In the genomic region with DNA sequence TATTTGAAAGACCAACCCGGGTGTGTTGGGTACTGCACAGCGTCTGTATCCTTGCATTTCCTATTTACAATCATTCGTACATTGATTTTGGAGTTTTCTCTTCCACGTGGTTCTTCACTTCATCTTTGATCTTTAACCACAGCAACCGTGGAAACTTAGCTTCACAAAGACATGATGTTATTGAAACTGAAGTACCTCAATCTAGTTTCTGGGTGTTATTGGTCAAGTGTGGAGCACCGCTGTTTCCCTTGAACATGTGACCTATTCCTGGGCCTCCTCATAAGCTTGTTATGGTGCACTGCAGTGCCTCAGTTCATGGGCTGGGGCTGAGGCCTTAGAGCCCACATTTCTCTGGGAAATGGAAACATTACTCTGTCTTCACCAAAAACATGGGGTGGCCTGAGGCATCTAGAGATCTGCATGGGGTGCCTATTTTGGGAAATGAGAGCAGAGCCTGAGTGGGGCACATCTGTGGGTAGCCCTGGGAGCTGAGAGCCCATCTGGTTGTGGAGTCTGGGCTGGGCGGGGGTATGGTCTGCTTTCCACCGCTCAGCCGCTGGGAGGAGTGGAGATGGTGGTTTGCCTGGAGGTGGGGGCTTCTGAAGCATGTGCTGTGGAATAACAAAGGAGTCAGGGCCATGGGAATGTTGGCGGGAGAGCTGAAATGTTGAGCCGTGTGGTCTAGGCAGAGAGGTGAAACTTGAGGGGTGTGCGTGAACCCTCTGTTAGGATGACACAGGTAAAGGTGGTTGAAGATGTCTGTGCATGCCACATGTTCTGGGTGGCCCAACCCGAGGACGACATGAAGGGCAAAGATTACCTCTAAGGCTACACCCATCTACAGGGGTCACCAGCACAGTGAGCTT, we compare ENCODE assay signal across 11 cellular contexts. TPM values are rescaled to one million over a fixed set of nuclear protein-coding genes. Genes with fewer than 3 reads are reported as not detected.
A peak's percentile ranks its signal among the peaks of the same experiment; 100 is the strongest.
DNase-seq lines count a peak whose midpoint lies in the region; ATAC-seq and TF ChIP-seq lines count a peak whose summit lies in the region.
"Had no signal": no experiment of that assay in that cellular context is flagged by ENCODE, and none has a peak within 500 bp of the region (broad histone marks: within the 10 kb centered on the region; RNA-seq: fewer than 3 reads in every experiment).

No MANE protein-coding gene starts in this region.

- intact Hi-C loops in MCF 10A (cut with micrococcal nuclease) (no loop called here), mammary epithelial cell (cut with micrococcal nuclease) (no loop called here), stomach (cut with DNase I; ENCODE audit: low total_unique reads) (no loop called here)
- intact Hi-C loops in activated T-helper 2 cell treated with anti-CD3 and anti-CD28 coated beads, Interferon-gamma antibody, Interleukin-2, Interleukin-4, amounts not matched to agents 10 μg/mL and 5 μg/mL and 100 μg/mL, durations not matched to agents 14 hours and 24 hours and 36 hours (cut with micrococcal nuclease), result loop anchor here (1.0 to 10.0 kb wide), 5 partner anchors 16 to 245 kb away; a partner anchor contains a TSS

- no peak overlapping the region for H3K9ac ChIP-seq in mammary epithelial cell (ENCODE audit: insufficient read depth, low read length)

- CTCF ChIA-PET in MCF 10A (lab: Yijun Ruan, JAX) (interaction anchor here (0.6 to 4.3 kb wide), 2 partner anchors 57 to 336 kb away, joined by 3 to 27 read pairs; no protein-coding TSS in a partner anchor), mammary epithelial cell (lab: Charles Lee; ENCODE audit: low non-redundant PET) (no interaction called here)

- H3K9me3 ChIP-seq in mammary epithelial cell (replicated peaks; ENCODE audit: insufficient read depth, low read length), result no peaks in the 10 kb centered on the region
- H3K9me3 ChIP-seq in stomach, result no peaks in the 10 kb centered on the region
- no peaks in the 10 kb centered on the region for H3K9me3 ChIP-seq in WERI-Rb-1 (ENCODE audit: severe bottlenecking)
- H3K9me3 ChIP-seq: gastroesophageal sphincter had no signal

- dilution Hi-C loops in mammary epithelial cell (cut with HindIII; ENCODE audit: low sequenced_read_pairs), result no loop called here

- no peaks in the 10 kb centered on the region for H3K79me2 ChIP-seq in mammary epithelial cell (ENCODE audit: insufficient read depth, low read length)

- TF ChIP-seq EP300 in stomach (IDR thresholded peaks at IDR 0.05), result no peak

- no peak overlapping the region for H2AFZ ChIP-seq in mammary epithelial cell (ENCODE audit: low read depth, low read length)

- peak; percentile 96 for ATAC-seq in HG02798 (IDR thresholded peaks at IDR 0.05; ENCODE audit: poor library complexity, unreplicated experiment)
- peak; percentile 99 for ATAC-seq in stimulated activated naive CD8-positive, alpha-beta T cell treated with anti-CD3 and anti-CD28 coated beads, Interleukin-15, amount 100 ng/mL, for 72 hours
- ATAC-seq: gastroesophageal sphincter had no signal

- no peaks in the 10 kb centered on the region for H3K27me3 Mint-ChIP-seq in MCF 10A (ENCODE audit: insufficient read depth, unreplicated experiment)
- H3K27me3 Mint-ChIP-seq in activated T-helper 2 cell treated with anti-CD3 and anti-CD28 coated beads, Interferon-gamma antibody, Interleukin-2, Interleukin-4, amounts not matched to agents 10 μg/mL and 5 μg/mL and 100 μg/mL, durations not matched to agents 14 hours and 24 hours and 36 hours (ENCODE audit: low read depth), result no peaks in the 10 kb centered on the region
- H3K27me3 Mint-ChIP-seq in stimulated activated naive CD8-positive, alpha-beta T cell treated with anti-CD3 and anti-CD28 coated beads, Interleukin-15, amount 100 ng/mL, for 72 hours, result no peaks in the 10 kb centered on the region

- H3K27me3 ChIP-seq in mammary epithelial cell (ENCODE audit: insufficient read depth, low read length) (no peaks in the 10 kb centered on the region), stomach (no peaks in the 10 kb centered on the region), WERI-Rb-1 (ENCODE audit: insufficient read depth, low read depth, severe bottlenecking) (no peaks in the 10 kb centered on the region)
- H3K27me3 ChIP-seq: gastroesophageal sphincter had no signal

- H3K4me3 ChIP-seq in mammary epithelial cell (replicated peaks in 1 of 3; ENCODE audit: insufficient read depth in 1 of 3, low read depth in 2 of 3, low read length in 3 of 3) (no peak overlapping the region), stomach (no peak overlapping the region), WERI-Rb-1 (ENCODE audit: low read depth, low read length) (no peak overlapping the region)
- H3K4me3 ChIP-seq: gastroesophageal sphincter had no signal

- H3K36me3 Mint-ChIP-seq in MCF 10A (ENCODE audit: insufficient read depth, unreplicated experiment), result peaks cover 68% of the 10 kb centered on the region
- H3K36me3 Mint-ChIP-seq in activated T-helper 2 cell treated with anti-CD3 and anti-CD28 coated beads, Interferon-gamma antibody, Interleukin-2, Interleukin-4, amounts not matched to agents 10 μg/mL and 5 μg/mL and 100 μg/mL, durations not matched to agents 14 hours and 24 hours and 36 hours (ENCODE audit: low read depth), result peaks cover 56% of the 10 kb centered on the region

- 94% methylated on average over 13 of the region's 14 CpGs for WGBS in mammary epithelial cell (ENCODE audit: low coverage, missing lambda C conversion rate)
- 83 to 89% (median 88%) methylated on average over 14 of the region's 14 CpGs for WGBS in stomach, 5 donors

- no peaks in the 10 kb centered on the region for H3K4me1 Mint-ChIP-seq in MCF 10A (ENCODE audit: insufficient read depth, unreplicated experiment)
- peaks cover 44% of the 10 kb centered on the region for H3K4me1 Mint-ChIP-seq in activated T-helper 2 cell treated with anti-CD3 and anti-CD28 coated beads, Interferon-gamma antibody, Interleukin-2, Interleukin-4, amounts not matched to agents 10 μg/mL and 5 μg/mL and 100 μg/mL, durations not matched to agents 14 hours and 24 hours and 36 hours (ENCODE audit: low read depth)
- H3K4me1 Mint-ChIP-seq in stimulated activated naive CD8-positive, alpha-beta T cell treated with anti-CD3 and anti-CD28 coated beads, Interleukin-15, amount 100 ng/mL, for 72 hours, result peaks cover 45% of the 10 kb centered on the region

- no peak overlapping the region for H3K4me2 ChIP-seq in mammary epithelial cell (ENCODE audit: insufficient read depth, low read depth, low read length)

- H3K4me1 ChIP-seq in mammary epithelial cell (ENCODE audit: insufficient read depth, low read length) (no peaks in the 10 kb centered on the region), stomach (peaks cover 0 to 14% (median 8%) of the 10 kb centered on the region in 4 donors)

- in situ Hi-C loops in mammary epithelial cell (cut with MboI; ENCODE audit: low sequenced_read_pairs in 2 of 2), result no loop called here

- BruUV-seq in MCF 10A (replicated peaks; lab: Mats Ljungman, UMichigan) (no TSS peak), mammary epithelial cell (replicated peaks; lab: Mats Ljungman, UMichigan) (no TSS peak)

- H3K27ac ChIP-seq in mammary epithelial cell (ENCODE audit: insufficient read depth, low read depth, low read length) (no peak overlapping the region), stomach (no peak overlapping the region), WERI-Rb-1 (no peak overlapping the region)
- H3K27ac ChIP-seq: gastroesophageal sphincter, VCaP had no signal

- no peaks in the 10 kb centered on the region for H4K20me1 ChIP-seq in mammary epithelial cell (ENCODE audit: insufficient read depth, low read length)

- DNase-seq in MCF 10A (ENCODE audit: unreplicated experiment) (no peak), mammary epithelial cell (no peak), stomach (no peak), occipital lobe (lab: John Stamatoyannopoulos, UW) (no peak), WERI-Rb-1 (no peak)
- peak; percentile 30 for DNase-seq in activated T-helper 2 cell treated with anti-CD3 and anti-CD28 coated beads, Interferon-gamma antibody, Interleukin-2, Interleukin-4, amounts not matched to agents 10 μg/mL and 5 μg/mL and 100 μg/mL, durations not matched to agents 14 hours and 24 hours and 36 hours (ENCODE audit: low spot score)
- DNase-seq in stimulated activated naive CD8-positive, alpha-beta T cell treated with anti-CD3 and anti-CD28 coated beads, Interleukin-15, amount 100 ng/mL, for 72 hours, result peak; percentile 46 to 69
- DNase-seq: OCI-M1 had no signal

- H3K36me3 ChIP-seq in mammary epithelial cell (ENCODE audit: insufficient read depth, low read length) (peaks cover 5% of the 10 kb centered on the region), stomach (peaks cover 9 to 59% (median 54%) of the 10 kb centered on the region in 4 donors), WERI-Rb-1 (peaks cover 25% of the 10 kb centered on the region)

- no peak overlapping the region for H3K4me3 Mint-ChIP-seq in MCF 10A (ENCODE audit: unreplicated experiment)
- H3K4me3 Mint-ChIP-seq in activated T-helper 2 cell treated with anti-CD3 and anti-CD28 coated beads, Interferon-gamma antibody, Interleukin-2, Interleukin-4, amounts not matched to agents 10 μg/mL and 5 μg/mL and 100 μg/mL, durations not matched to agents 14 hours and 24 hours and 36 hours (ENCODE audit: low read depth), result peak overlapping the region; percentile 51
- H3K4me3 Mint-ChIP-seq in stimulated activated naive CD8-positive, alpha-beta T cell treated with anti-CD3 and anti-CD28 coated beads, Interleukin-15, amount 100 ng/mL, for 72 hours, result peak overlapping the region; percentile 82 to 83

- POLR2A ChIA-PET in MCF 10A (lab: Yijun Ruan, JAX), result no interaction called here

- TF ChIP-seq POLR2A in stomach (IDR thresholded peaks at IDR 0.05), result no peak

- peak overlapping the region; percentile 67 for H3K27ac Mint-ChIP-seq in MCF 10A (ENCODE audit: low read depth, unreplicated experiment)
- H3K27ac Mint-ChIP-seq in activated T-helper 2 cell treated with anti-CD3 and anti-CD28 coated beads, Interferon-gamma antibody, Interleukin-2, Interleukin-4, amounts not matched to agents 10 μg/mL and 5 μg/mL and 100 μg/mL, durations not matched to agents 14 hours and 24 hours and 36 hours, result peak overlapping the region; percentile 93
- peak overlapping the region; percentile 93 to 96 for H3K27ac Mint-ChIP-seq in stimulated activated naive CD8-positive, alpha-beta T cell treated with anti-CD3 and anti-CD28 coated beads, Interleukin-15, amount 100 ng/mL, for 72 hours

- no peaks in the 10 kb centered on the region for H3K9me3 Mint-ChIP-seq in MCF 10A (ENCODE audit: unreplicated experiment)
- no peaks in the 10 kb centered on the region for H3K9me3 Mint-ChIP-seq in activated T-helper 2 cell treated with anti-CD3 and anti-CD28 coated beads, Interferon-gamma antibody, Interleukin-2, Interleukin-4, amounts not matched to agents 10 μg/mL and 5 μg/mL and 100 μg/mL, durations not matched to agents 14 hours and 24 hours and 36 hours
- H3K9me3 Mint-ChIP-seq in stimulated activated naive CD8-positive, alpha-beta T cell treated with anti-CD3 and anti-CD28 coated beads, Interleukin-15, amount 100 ng/mL, for 72 hours, result no peaks in the 10 kb centered on the region

- TF ChIP-seq CTCF in MCF 10A (IDR thresholded peaks at IDR 0.05; ENCODE audit: unreplicated experiment) (no peak), mammary epithelial cell (conservative IDR thresholded peaks at IDR 0.05 in 1 of 2, IDR thresholded peaks at IDR 0.05 in 1 of 2; ENCODE audit: extremely low read depth in 1 of 2, insufficient read depth in 1 of 2, low read depth in 1 of 2, low read length in 2 of 2) (no peak), stomach (IDR thresholded peaks at IDR 0.05) (no peak), WERI-Rb-1 (IDR thresholded peaks at IDR 0.05; ENCODE audit: low read depth, low read length) (no peak)

RNA-seq across cellular contexts. Expression of a gene that starts 37.4 kb away (rescaled TPM):
- total RNA-seq in MCF 10A (2022) (15.3 and 16.1 TPM in 2 replicates), mammary epithelial cell (10 to 100 TPM; 10.2 to 13.0 TPM), stomach (10 to 100 TPM in 3 of 5 donors, 1 to 10 TPM in 2; 3.8 to 31.7 (median 11.9) TPM), occipital lobe (30.3 TPM)
- polyA plus RNA-seq in mammary epithelial cell (3.1 TPM), stomach (1 to 10 TPM; 1.8 to 2.0 (median 1.9) TPM)
- 84.8 TPM for polyA minus RNA-seq in mammary epithelial cell
- 19.8 and 22.9 TPM in 2 replicates for total RNA-seq in activated T-helper 2 cell treated with anti-CD3 and anti-CD28 coated beads, Interferon-gamma antibody, Interleukin-2, Interleukin-4, amounts not matched to agents 10 μg/mL and 5 μg/mL and 100 μg/mL, durations not matched to agents 14 hours and 24 hours and 36 hours

Comparison
In these comparisons a context has a peak if more than half of its experiments do, and no peak if none do; other contexts are left out.
1. DNase-seq: peak in activated T-helper 2 cell treated with anti-CD3 and anti-CD28 coated beads, Interferon-gamma antibody, Interleukin-2, Interleukin-4, amounts not matched to agents 10 μg/mL and 5 μg/mL and 100 μg/mL, durations not matched to agents 14 hours and 24 hours and 36 hours (single experiment) and stimulated activated naive CD8-positive, alpha-beta T cell treated with anti-CD3 and anti-CD28 coated beads, Interleukin-15, amount 100 ng/mL, for 72 hours (2 of 2); none in MCF 10A (single experiment), mammary epithelial cell (single experiment), stomach (single experiment), occipital lobe (single experiment) and WERI-Rb-1 (single experiment).
2. Peak in every context shown above with its lines, with median percentiles within 50 percentile points of each other: H3K27ac Mint-ChIP-seq.